Comparison of ENCODE assay signal across 19 cellular contexts in the genomic region with DNA sequence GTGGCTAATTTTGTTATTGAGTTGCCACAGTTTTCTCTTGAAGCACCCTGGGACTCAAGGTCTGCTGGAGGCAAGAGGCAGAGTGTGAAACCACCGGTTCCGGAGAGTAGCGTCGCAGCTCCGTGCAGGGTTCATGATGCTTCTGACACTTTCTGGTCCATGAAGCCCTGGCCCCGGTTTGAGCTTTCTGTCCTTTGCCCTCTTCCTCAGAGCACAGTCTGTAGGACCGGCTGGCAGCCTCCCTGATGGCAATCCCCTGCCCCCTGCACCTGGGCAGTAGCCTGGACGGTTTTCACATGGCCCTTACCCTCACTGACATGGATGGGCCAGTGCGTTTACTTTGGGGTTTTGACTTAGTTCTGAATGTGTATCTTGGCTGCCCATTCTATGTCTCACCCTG.
"Had no signal": no experiment of that assay in that cellular context is flagged by ENCODE, and none has a peak within 500 bp of the region (broad histone marks: within the 10 kb centered on the region; RNA-seq: fewer than 3 reads in every experiment).

No MANE protein-coding gene starts in this region.

- DNase-seq: dorsolateral prefrontal cortex; effector CD4-positive, alpha-beta T cell; head of caudate nucleus; natural killer cell; pancreas; stimulated activated CD4-positive, alpha-beta T cell treated with anti-CD3 and anti-CD28 coated beads, Interleukin-12 subunit alpha, Interleukin-12 subunit beta, amount 100 ng/mL, for 4 hours; stimulated activated CD4-positive, alpha-beta T cell treated with anti-CD3 and anti-CD28 coated beads, Interleukin-1b, Interleukin-23, amount 100 ng/mL, for 48 hours; stimulated activated CD4-positive, alpha-beta T cell treated with anti-CD3 and anti-CD28 coated beads, Interleukin-4, amount 100 ng/mL, for 1 hour; stimulated activated CD8-positive, alpha-beta memory T cell treated with anti-CD3 and anti-CD28 coated beads, Interleukin-4, amount 100 ng/mL, for 48 hours; stimulated activated naive CD4-positive, alpha-beta T cell treated with Interleukin-2 at 50 U/mL for 16 hours; testis; tibial artery; upper lobe of left lung had no signal

- H3K9me3 Mint-ChIP-seq: natural killer cell had no signal

- H3K36me3 ChIP-seq: neutrophil, pancreas, tibial artery, upper lobe of left lung had no signal

- H3K27ac Mint-ChIP-seq: memory B cell, natural killer cell, progenitor cell of endocrine pancreas had no signal

- H3K4me3 ChIP-seq: dorsolateral prefrontal cortex, lung, pancreas, smooth muscle cell, testis, tibial artery, upper lobe of left lung had no signal

- H3K4me1 Mint-ChIP-seq: memory B cell, natural killer cell had no signal

- H3K27ac ChIP-seq: dorsolateral prefrontal cortex, neutrophil, pancreas, testis, tibial artery, upper lobe of left lung had no signal

- H3K27me3 Mint-ChIP-seq: memory B cell, progenitor cell of endocrine pancreas had no signal

- H3K4me3 Mint-ChIP-seq: memory B cell, natural killer cell had no signal

- H3K4me2 ChIP-seq: smooth muscle cell had no signal

- H3K9me3 ChIP-seq: neutrophil, pancreas, testis, tibial artery, upper lobe of left lung had no signal

- H3K27me3 ChIP-seq: dorsolateral prefrontal cortex, pancreas, testis, tibial artery, upper lobe of left lung had no signal

- ATAC-seq: pancreas, sciatic nerve had no signal

- H3K4me1 ChIP-seq: pancreas, upper lobe of left lung had no signal
